In the genomic region with DNA sequence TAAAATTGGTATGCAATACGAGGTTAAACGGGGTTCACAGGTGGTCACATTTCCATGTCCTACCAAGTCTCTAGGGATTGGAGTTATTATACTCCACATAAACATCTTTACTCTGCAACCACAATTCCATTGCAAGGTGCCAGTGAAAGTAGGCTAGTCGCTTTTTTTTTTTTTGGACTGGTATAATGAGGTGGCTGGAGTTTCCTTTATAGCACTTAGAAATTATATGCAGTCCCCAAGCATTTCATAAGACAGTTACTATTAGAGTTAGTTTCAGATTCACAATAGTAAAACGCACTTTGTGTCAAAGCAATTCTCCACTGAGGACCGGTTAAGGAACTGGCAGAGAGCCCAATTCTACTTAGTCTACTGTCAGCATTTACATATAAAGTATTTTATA, we compare ENCODE assay signal across 9 cellular contexts. TPM values are rescaled to one million over a fixed set of nuclear protein-coding genes. Genes with fewer than 3 reads are reported as not detected.
DNase-seq lines count a peak whose midpoint lies in the region; ATAC-seq and TF ChIP-seq lines count a peak whose summit lies in the region.
"Had no signal": no experiment of that assay in that cellular context is flagged by ENCODE, and none has a peak within 500 bp of the region (broad histone marks: within the 10 kb centered on the region; RNA-seq: fewer than 3 reads in every experiment).

No MANE protein-coding gene starts in this region.

- TF ChIP-seq EP300 in suprapubic skin (IDR thresholded peaks at IDR 0.05), result no peak

- no peaks in the 10 kb centered on the region for H3K27me3 ChIP-seq in suprapubic skin

- peaks cover 16% of the 10 kb centered on the region for H3K4me1 ChIP-seq in suprapubic skin

- H3K27ac Mint-ChIP-seq in immature natural killer cell, result peak overlapping the region in 1 of 6 donors; percentile 86

- peak overlapping the region; percentile 55 for H3K4me3 ChIP-seq in suprapubic skin

- no peaks in the 10 kb centered on the region for H3K9me3 Mint-ChIP-seq in immature natural killer cell

- peaks cover 1 to 9% (median 6%) of the 10 kb centered on the region in 3 donors for H3K27me3 Mint-ChIP-seq in immature natural killer cell (ENCODE audit: low read depth in 3 of 3)

- H3K4me1 Mint-ChIP-seq in immature natural killer cell, result peaks cover 23 to 49% of the 10 kb centered on the region in 2 donors

- peak; percentile 50 for DNase-seq in DMS 273 (lab: John Stamatoyannopoulos, UW; ENCODE audit: unreplicated experiment)
- no peak for DNase-seq in DMS 273 treated with DMSO at 0.1 percent for 48 hours (lab: John Stamatoyannopoulos, UW)
- peak; percentile 46 for DNase-seq in RPMI7951 (ENCODE audit: low read depth)
- DNase-seq in immature natural killer cell, result peak in 1 of 3 donors; percentile 5
- no peak for DNase-seq in suprapubic skin (ENCODE audit: low spot score in 2 of 2)
- DNase-seq in stimulated activated CD4-positive, alpha-beta T cell treated with anti-CD3 and anti-CD28 coated beads, Interleukin-15, amount 100 ng/mL, for 24 hours, result no peak
- no peak for DNase-seq in NCI-H524 (lab: John Stamatoyannopoulos, UW)

- TF ChIP-seq CTCF in suprapubic skin (IDR thresholded peaks at IDR 0.05), result no peak

- WGBS in suprapubic skin, result 28% methylated on average over 5 of the region's 5 CpGs

- H3K27ac ChIP-seq in suprapubic skin, result peak overlapping the region; percentile 88
- H3K27ac ChIP-seq: 22Rv1 had no signal

- H3K36me3 ChIP-seq in suprapubic skin, result no peaks in the 10 kb centered on the region

- no peaks in the 10 kb centered on the region for H3K9me3 ChIP-seq in suprapubic skin

- no peak for TF ChIP-seq POLR2A in suprapubic skin (IDR thresholded peaks at IDR 0.05)

- H3K4me3 Mint-ChIP-seq in immature natural killer cell, result peak overlapping the region; percentile 63 to 100 (median 96)

- no peak for ATAC-seq in GM18517 (IDR thresholded peaks at IDR 0.05; ENCODE audit: unreplicated experiment)

- H3K36me3 Mint-ChIP-seq in immature natural killer cell, result no peaks in the 10 kb centered on the region

RNA-seq across cellular contexts. Expression of a gene that starts 1.4 kb away (rescaled TPM):
- total RNA-seq in RPMI7951 (2014; rRNA removed; shearing (Covaris generic)), result 20.8 and 32.1 TPM in 2 replicates
- polyA plus RNA-seq in immature natural killer cell, result 1 to 10 TPM; 2.1 to 9.6 (median 8.4) TPM
- 10 to 100 TPM in 2 of 4 donors, 1 to 10 TPM in 2; 5.9 to 15.9 (median 10.1) TPM for total RNA-seq in suprapubic skin

Comparison
In these comparisons a context has a peak if more than half of its experiments do, and no peak if none do; other contexts are left out.
1. DNase-seq: peak in DMS 273 (single experiment) and RPMI7951 (single experiment); none in DMS 273 treated with DMSO at 0.1 percent for 48 hours (single experiment), suprapubic skin (0 of 2), stimulated activated CD4-positive, alpha-beta T cell treated with anti-CD3 and anti-CD28 coated beads, Interleukin-15, amount 100 ng/mL, for 24 hours (single experiment) and NCI-H524 (0 of 2).